11 cellular contexts compared by ENCODE assay signal in genomic region chr14:93669632-93670031, GRCh38.
"Had no signal": no experiment of that assay in that cellular context is flagged by ENCODE, and none has a peak within 500 bp of the region (broad histone marks: within the 10 kb centered on the region; RNA-seq: fewer than 3 reads in every experiment).

No MANE protein-coding gene starts in this region.

- H3K36me3 ChIP-seq: HAP-1 had no signal

- H3K4me2 ChIP-seq: GM23338 had no signal

- FAIRE-seq: H1, H54 had no signal

- ATAC-seq: GM23338, HCT116 had no signal

- H3K9ac ChIP-seq: GM23248 had no signal

- H3K4me3 ChIP-seq: GM23248, GM23338, HAP-1 had no signal

- H3K27ac Mint-ChIP-seq: GM23338, H9, HFFc6 had no signal

- H3K27ac ChIP-seq: GM23248 had no signal

- H2AFZ ChIP-seq: GM23248, GM23338 had no signal

- H3K4me3 Mint-ChIP-seq: GM23338, H9, HFFc6 had no signal

- DNase-seq: GM23248, GOT3, H7, H9, HCEC 1CT, HFFc6 had no signal
